ENCODE assay signal across 1 cellular context in genomic region chr1:204495078-204495753, GRCh38.
A peak's percentile ranks its signal among the peaks of the same experiment; 100 is the strongest.
TF ChIP-seq lines count a peak whose summit lies in the region.

No MANE protein-coding gene starts in this region.

TF ChIP-seq in HepG2, 621 proteins besides CTCF, POLR2A, EP300 and RAD21:
- TF ChIP-seq GZF1 (CRISPR knock-in tag; IDR thresholded peaks at IDR 0.05) (peak; percentile 99), CBX2 (IDR thresholded peaks at IDR 0.05; ENCODE audit: low read depth, low read length) (peak; percentile 59), CBX2 (CRISPR knock-in tag; IDR thresholded peaks at IDR 0.05; ENCODE audit: low read depth) (no peak), POGK (CRISPR knock-in tag; conservative IDR thresholded peaks at IDR 0.05) (peak; percentile 18; the same call in 1 of the 2 replicates), ZGPAT (CRISPR knock-in tag; IDR thresholded peaks at IDR 0.05) (no peak), UBTF (CRISPR knock-in tag; IDR thresholded peaks at IDR 0.05) (no peak)
